8 cellular contexts compared by ENCODE assay signal in the genomic region with DNA sequence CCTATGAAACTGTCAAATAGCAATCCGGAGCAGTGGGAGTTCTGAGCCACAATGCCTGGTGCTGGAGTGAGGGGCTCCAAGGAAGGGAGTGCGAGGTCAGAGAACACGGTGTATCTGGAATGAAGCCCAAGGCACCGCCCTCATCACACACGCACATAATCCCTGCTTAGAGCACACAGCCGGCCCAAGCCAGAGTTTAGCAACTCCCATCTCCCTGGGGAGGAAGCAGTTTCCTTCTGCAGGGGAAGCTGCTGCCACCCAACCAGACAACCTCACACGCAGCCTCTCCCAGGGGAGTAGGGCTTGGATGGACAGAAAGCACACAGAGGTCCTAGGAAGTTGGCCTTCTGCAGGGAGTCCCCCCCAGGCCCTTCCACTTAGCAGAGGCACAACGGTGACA. TPM values are rescaled to one million over a fixed set of nuclear protein-coding genes. Genes with fewer than 3 reads are reported as not detected.
DNase-seq lines count a peak whose midpoint lies in the region; ATAC-seq and TF ChIP-seq lines count a peak whose summit lies in the region.

No MANE protein-coding gene starts in this region.

- TF ChIP-seq EP300 in suprapubic skin (IDR thresholded peaks at IDR 0.05): peak; percentile 54

- TF ChIP-seq CTCF in WERI-Rb-1 (IDR thresholded peaks at IDR 0.05; ENCODE audit: low read depth, low read length) (no peak), suprapubic skin (IDR thresholded peaks at IDR 0.05) (no peak)

- WGBS in suprapubic skin: 39% methylated on average over 8 of the region's 8 CpGs

- H3K9me3 ChIP-seq in WERI-Rb-1 (ENCODE audit: severe bottlenecking) (no peaks in the 10 kb centered on the region), suprapubic skin (no peaks in the 10 kb centered on the region)

- H3K4me3 ChIP-seq in WERI-Rb-1 (ENCODE audit: low read depth, low read length) (no peak overlapping the region), suprapubic skin (no peak overlapping the region)

- ATAC-seq in HG03139 (IDR thresholded peaks at IDR 0.05; ENCODE audit: unreplicated experiment) (no peak), GM21723 (IDR thresholded peaks at IDR 0.05; ENCODE audit: unreplicated experiment) (no peak)

- TF ChIP-seq POLR2A in suprapubic skin (IDR thresholded peaks at IDR 0.05): no peak

- H3K36me3 ChIP-seq in WERI-Rb-1 (no peaks in the 10 kb centered on the region), suprapubic skin (no peaks in the 10 kb centered on the region)

- H3K27me3 ChIP-seq in WERI-Rb-1 (ENCODE audit: insufficient read depth, low read depth, severe bottlenecking) (no peaks in the 10 kb centered on the region), suprapubic skin (no peaks in the 10 kb centered on the region)

- DNase-seq in HuH-7 (ENCODE audit: low spot score): peak; percentile 50
- DNase-seq in WERI-Rb-1: peak; percentile 83
- peak; percentile 72 for DNase-seq in hepatic stellate cell (ENCODE audit: low spot score)
- no peak for DNase-seq in suprapubic skin (ENCODE audit: low spot score in 2 of 2)
- no peak for DNase-seq in DMS79 treated with DMSO at 0.1 percent for 48 hours (lab: John Stamatoyannopoulos, UW)
- no peak for DNase-seq in epidermal melanocyte (ENCODE audit: insufficient read length, low spot score)

- H3K27ac ChIP-seq in WERI-Rb-1: peak overlapping the region; percentile 55
- peak overlapping the region; percentile 56 for H3K27ac ChIP-seq in suprapubic skin

- peaks cover 97% of the 10 kb centered on the region for H3K4me1 ChIP-seq in suprapubic skin

RNA-seq across cellular contexts. Expression of a gene that starts 31.3 kb away (rescaled TPM):
- 100 to 1,000 TPM in 2 of 4 donors, 10 to 100 TPM in 2; 76.8 to 117 (median 94.0) TPM for total RNA-seq in suprapubic skin

Comparison
In these comparisons a context has a peak if more than half of its experiments do, and no peak if none do; other contexts are left out.
1. DNase-seq: peak in HuH-7 (single experiment), WERI-Rb-1 (single experiment) and hepatic stellate cell (single experiment); none in suprapubic skin (0 of 2), DMS79 treated with DMSO at 0.1 percent for 48 hours (single experiment) and epidermal melanocyte (single experiment).